Comparison of ENCODE assay signal across 6 cellular contexts in the genomic region with DNA sequence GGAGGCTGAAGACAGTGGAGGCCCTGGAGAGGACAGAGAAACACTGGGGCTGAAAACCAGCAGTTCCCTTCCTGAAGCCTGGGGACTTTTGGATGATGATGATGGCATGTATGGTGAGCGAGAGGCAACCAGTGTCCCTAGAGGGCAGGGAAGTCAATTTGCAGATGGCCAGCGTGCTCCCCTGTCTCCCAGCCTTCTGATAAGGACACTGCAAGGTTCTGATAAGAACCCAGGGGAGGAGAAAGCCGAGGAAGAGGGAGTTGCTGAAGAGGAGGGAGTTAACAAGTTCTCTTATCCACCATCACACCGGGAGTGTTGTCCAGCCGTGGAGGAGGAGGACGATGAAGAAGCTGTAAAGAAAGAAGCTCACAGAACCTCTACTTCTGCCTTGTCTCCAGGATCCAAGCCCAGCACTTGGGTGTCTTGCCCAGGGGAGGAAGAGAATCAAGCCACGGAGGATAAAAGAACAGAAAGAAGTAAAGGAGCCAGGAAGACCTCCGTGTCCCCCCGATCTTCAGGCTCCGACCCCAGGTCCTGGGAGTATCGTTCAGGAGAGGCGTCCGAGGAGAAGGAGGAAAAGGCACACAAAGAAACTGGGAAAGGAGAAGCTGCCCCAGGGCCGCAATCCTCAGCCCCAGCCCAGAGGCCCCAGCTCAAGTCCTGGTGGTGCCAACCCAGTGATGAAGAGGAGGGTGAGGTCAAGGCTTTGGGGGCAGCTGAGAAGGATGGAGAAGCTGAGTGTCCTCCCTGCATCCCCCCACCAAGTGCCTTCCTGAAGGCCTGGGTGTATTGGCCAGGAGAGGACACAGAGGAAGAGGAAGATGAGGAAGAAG. TPM values are rescaled to one million over a fixed set of nuclear protein-coding genes. Genes with fewer than 3 reads are reported as not detected.
A peak's percentile ranks its signal among the peaks of the same experiment; 100 is the strongest.
DNase-seq lines count a peak whose midpoint lies in the region; ATAC-seq lines count a peak whose summit lies in the region.

No MANE protein-coding gene starts in this region.

- peaks cover 51% of the 10 kb centered on the region for H3K36me3 Mint-ChIP-seq in activated CD8-positive, alpha-beta T cell treated with anti-CD3 and anti-CD28 coated beads, Interleukin-2, amount 10 ng/mL, durations not matched to agents 7 days and 5 days (ENCODE audit: low read depth)

- H3K4me1 Mint-ChIP-seq in activated CD8-positive, alpha-beta T cell treated with anti-CD3 and anti-CD28 coated beads, Interleukin-2, amount 10 ng/mL, durations not matched to agents 7 days and 5 days (ENCODE audit: low read depth): peaks cover 55% of the 10 kb centered on the region

- H3K4me3 Mint-ChIP-seq in activated CD8-positive, alpha-beta T cell treated with anti-CD3 and anti-CD28 coated beads, Interleukin-2, amount 10 ng/mL, durations not matched to agents 7 days and 5 days: peak overlapping the region; percentile 99

- POLR2A ChIA-PET in activated CD8-positive, alpha-beta T cell treated with anti-CD3 and anti-CD28 coated beads, Interleukin-2, amount 10 ng/mL, durations not matched to agents 7 days and 5 days (lab: Charles Lee): interaction anchor here (0.8 to 5.7 kb wide), 11 partner anchors 15 to 119 kb away, joined by 3 to 74 read pairs (median 5); partner anchors contain the start of genes DHDH, FTL, GYS1 and NUCB1

- peak overlapping the region; percentile 98 for H3K27ac Mint-ChIP-seq in activated CD8-positive, alpha-beta T cell treated with anti-CD3 and anti-CD28 coated beads, Interleukin-2, amount 10 ng/mL, durations not matched to agents 7 days and 5 days

- ATAC-seq in activated CD8-positive, alpha-beta T cell treated with anti-CD3 and anti-CD28 coated beads, Interleukin-2, amount 10 ng/mL, durations not matched to agents 7 days and 5 days: no peak

- no peaks in the 10 kb centered on the region for H3K27me3 ChIP-seq in layer of hippocampus (ENCODE audit: control insufficient read depth, insufficient read depth, low read length)

- no peaks in the 10 kb centered on the region for H3K9me3 Mint-ChIP-seq in activated CD8-positive, alpha-beta T cell treated with anti-CD3 and anti-CD28 coated beads, Interleukin-2, amount 10 ng/mL, durations not matched to agents 7 days and 5 days (ENCODE audit: insufficient read depth)

- H3K27ac ChIP-seq in layer of hippocampus (ENCODE audit: low read depth, low read length): peak overlapping the region; percentile 99

- CTCF ChIA-PET in activated CD8-positive, alpha-beta T cell treated with anti-CD3 and anti-CD28 coated beads, Interleukin-2, amount 10 ng/mL, durations not matched to agents 7 days and 5 days (lab: Charles Lee): interaction anchor here (1.0 to 2.5 kb wide), 4 partner anchors 27 to 120 kb away, joined by 3 to 12 read pairs (median 8); partner anchors contain the start of genes GYS1, NUCB1 and RUVBL2

- H3K27me3 Mint-ChIP-seq in activated CD8-positive, alpha-beta T cell treated with anti-CD3 and anti-CD28 coated beads, Interleukin-2, amount 10 ng/mL, durations not matched to agents 7 days and 5 days (ENCODE audit: low read depth): no peaks in the 10 kb centered on the region

- DNase-seq in GF-D8 (lab: John Stamatoyannopoulos, UW) (peak; percentile 46), NCI-H1436 treated with DMSO at 0.1 percent for 48 hours (lab: John Stamatoyannopoulos, UW) (no peak), EL (no peak), A172 (ENCODE audit: low spot score) (no peak)
- DNase-seq in activated CD8-positive, alpha-beta T cell treated with anti-CD3 and anti-CD28 coated beads, Interleukin-2, amount 10 ng/mL, durations not matched to agents 7 days and 5 days: peak; percentile 37

RNA-seq across cellular contexts. Expression of gene PPP1R15A, which starts 1.5 kb away (rescaled TPM):
- total RNA-seq in activated CD8-positive, alpha-beta T cell treated with anti-CD3 and anti-CD28 coated beads, Interleukin-2, amount 10 ng/mL, durations not matched to agents 7 days and 5 days: 100 to 1,000 TPM; 104 to 124 TPM
- 20.8 and 34.8 TPM in 2 replicates for total RNA-seq in A172 (2014; rRNA removed; shearing (Covaris generic))

RNA-seq across cellular contexts. Expression of gene PLEKHA4, which starts 5.3 kb away (rescaled TPM):
- 1 to 10 TPM; 4.4 to 4.6 TPM for total RNA-seq in activated CD8-positive, alpha-beta T cell treated with anti-CD3 and anti-CD28 coated beads, Interleukin-2, amount 10 ng/mL, durations not matched to agents 7 days and 5 days
- total RNA-seq in A172 (2014; rRNA removed; shearing (Covaris generic)): 1.9 and 6.9 TPM in 2 replicates

RNA-seq across cellular contexts. Expression of gene TULP2, which starts 24.9 kb away (rescaled TPM):
- not detected for total RNA-seq in activated CD8-positive, alpha-beta T cell treated with anti-CD3 and anti-CD28 coated beads, Interleukin-2, amount 10 ng/mL, durations not matched to agents 7 days and 5 days
- not detected in 2 replicates for total RNA-seq in A172 (2014; rRNA removed; shearing (Covaris generic))

RNA-seq across cellular contexts. Expression of gene NUCB1, which starts 26.4 kb away (rescaled TPM):
- total RNA-seq in activated CD8-positive, alpha-beta T cell treated with anti-CD3 and anti-CD28 coated beads, Interleukin-2, amount 10 ng/mL, durations not matched to agents 7 days and 5 days: 100 to 1,000 TPM; 229 to 236 TPM
- total RNA-seq in A172 (2014; rRNA removed; shearing (Covaris generic)): 91.4 and 104 TPM in 2 replicates

RNA-seq across cellular contexts. Expression of gene HSD17B14, which starts 37.4 kb away (rescaled TPM):
- 1 to 10 TPM in 1 of 2 experiments, under 1 TPM in 1; 0.89 to 1.1 TPM for total RNA-seq in activated CD8-positive, alpha-beta T cell treated with anti-CD3 and anti-CD28 coated beads, Interleukin-2, amount 10 ng/mL, durations not matched to agents 7 days and 5 days
- total RNA-seq in A172 (2014; rRNA removed; shearing (Covaris generic)): 9.9 and 14.6 TPM in 2 replicates

Comparison
In these comparisons a context has a peak if more than half of its experiments do, and no peak if none do; other contexts are left out.
1. DNase-seq: peak in GF-D8 (single experiment) and activated CD8-positive, alpha-beta T cell treated with anti-CD3 and anti-CD28 coated beads, Interleukin-2, amount 10 ng/mL, durations not matched to agents 7 days and 5 days (single experiment); none in NCI-H1436 treated with DMSO at 0.1 percent for 48 hours (single experiment), EL (single experiment) and A172 (single experiment).